Comparison of ENCODE assay signal across 28 cellular contexts in genomic region chr10:2734691-2735090, GRCh38.
"Had no signal": no experiment of that assay in that cellular context is flagged by ENCODE, and none has a peak within 500 bp of the region (broad histone marks: within the 10 kb centered on the region; RNA-seq: fewer than 3 reads in every experiment).

No MANE protein-coding gene starts in this region.

- FAIRE-seq: colon, frontal cortex had no signal

- H3K27ac Mint-ChIP-seq: activated CD4-positive, alpha-beta memory T cell treated with anti-CD3 and anti-CD28 coated beads for 36 hours; activated CD4-positive, alpha-beta T cell treated with anti-CD3 and anti-CD28 coated beads for 36 hours; activated CD4-positive, alpha-beta T cell treated with anti-CD3 and anti-CD28 coated beads, Interleukin-2, amount 10 ng/mL, durations not matched to agents 24 days and 14 days; activated CD8-positive, alpha-beta memory T cell treated with anti-CD3 and anti-CD28 coated beads, Interleukin-2, amount 10 ng/mL, durations not matched to agents 7 days and 5 days; activated CD8-positive, alpha-beta T cell treated with anti-CD3 and anti-CD28 coated beads, Interleukin-2, amount 10 ng/mL, durations not matched to agents 7 days and 5 days; activated naive CD4-positive, alpha-beta T cell treated with anti-CD3 and anti-CD28 coated beads for 36 hours; activated naive CD4-positive, alpha-beta T cell treated with anti-CD3 and anti-CD28 coated beads, Interleukin-2, amount 50 U/mL, for 24 hours; activated naive CD8-positive, alpha-beta T cell treated with anti-CD3 and anti-CD28 coated beads for 36 hours; activated naive CD8-positive, alpha-beta T cell treated with anti-CD3 and anti-CD28 coated beads, Interleukin-2, amount 50 U/mL, for 24 hours; activated T-helper 1 cell treated with anti-CD3 and anti-CD28 coated beads, Interleukin-12 subunit alpha, Interleukin-12 subunit beta, Interleukin-2, Interleukin-4 antibody, amounts not matched to agents 30 ng/mL and 10 ng/mL and 1 ng/mL, durations not matched to agents 14 hours and 24 hours and 36 hours; activated T-helper 2 cell treated with anti-CD3 and anti-CD28 coated beads, Interferon-gamma antibody, Interleukin-2, Interleukin-4, amounts not matched to agents 10 μg/mL and 5 μg/mL and 100 μg/mL, durations not matched to agents 14 hours and 24 hours and 36 hours had no signal

- H3K4me3 Mint-ChIP-seq: activated CD4-positive, alpha-beta memory T cell treated with anti-CD3 and anti-CD28 coated beads for 36 hours; activated CD4-positive, alpha-beta T cell treated with anti-CD3 and anti-CD28 coated beads for 36 hours; activated CD4-positive, alpha-beta T cell treated with anti-CD3 and anti-CD28 coated beads, Interleukin-2, amount 10 ng/mL, durations not matched to agents 24 days and 14 days; activated CD8-positive, alpha-beta memory T cell treated with anti-CD3 and anti-CD28 coated beads, Interleukin-2, amount 10 ng/mL, durations not matched to agents 7 days and 5 days; activated CD8-positive, alpha-beta T cell treated with anti-CD3 and anti-CD28 coated beads, Interleukin-2, amount 10 ng/mL, durations not matched to agents 7 days and 5 days; activated naive CD4-positive, alpha-beta T cell treated with anti-CD3 and anti-CD28 coated beads for 36 hours; activated naive CD4-positive, alpha-beta T cell treated with anti-CD3 and anti-CD28 coated beads, Interleukin-2, amount 50 U/mL, for 24 hours; activated naive CD8-positive, alpha-beta T cell treated with anti-CD3 and anti-CD28 coated beads for 36 hours; activated naive CD8-positive, alpha-beta T cell treated with anti-CD3 and anti-CD28 coated beads, Interleukin-2, amount 50 U/mL, for 24 hours; activated T-helper 1 cell treated with anti-CD3 and anti-CD28 coated beads, Interleukin-12 subunit alpha, Interleukin-12 subunit beta, Interleukin-2, Interleukin-4 antibody, amounts not matched to agents 30 ng/mL and 10 ng/mL and 1 ng/mL, durations not matched to agents 14 hours and 24 hours and 36 hours had no signal

- H3K4me1 Mint-ChIP-seq: activated CD4-positive, alpha-beta T cell treated with anti-CD3 and anti-CD28 coated beads for 36 hours; activated CD4-positive, alpha-beta T cell treated with anti-CD3 and anti-CD28 coated beads, Interleukin-2, amount 10 ng/mL, durations not matched to agents 24 days and 14 days; activated CD8-positive, alpha-beta memory T cell treated with anti-CD3 and anti-CD28 coated beads, Interleukin-2, amount 10 ng/mL, durations not matched to agents 7 days and 5 days; activated naive CD4-positive, alpha-beta T cell treated with anti-CD3 and anti-CD28 coated beads, Interleukin-2, amount 50 U/mL, for 24 hours; activated naive CD8-positive, alpha-beta T cell treated with anti-CD3 and anti-CD28 coated beads for 36 hours; activated naive CD8-positive, alpha-beta T cell treated with anti-CD3 and anti-CD28 coated beads, Interleukin-2, amount 50 U/mL, for 24 hours had no signal

- H3K4me3 ChIP-seq: adrenal gland, body of pancreas had no signal

- H3K36me3 ChIP-seq: adrenal gland had no signal

- DNase-seq: activated CD4-positive, alpha-beta memory T cell treated with anti-CD3 and anti-CD28 coated beads for 36 hours; activated CD4-positive, alpha-beta T cell treated with anti-CD3 and anti-CD28 coated beads for 36 hours; activated CD4-positive, alpha-beta T cell treated with anti-CD3 and anti-CD28 coated beads, Interleukin-2, amount 10 ng/mL, durations not matched to agents 24 days and 14 days; activated CD4-positive, CD25-positive, alpha-beta regulatory T cell; activated CD4-positive, CD25-positive, alpha-beta regulatory T cell treated with anti-CD3 and anti-CD28 coated beads, Interleukin-2, amount 50 U/mL, for 72 hours; activated CD8-positive, alpha-beta memory T cell treated with anti-CD3 and anti-CD28 coated beads, Interleukin-2, amount 10 ng/mL, durations not matched to agents 7 days and 5 days; activated CD8-positive, alpha-beta memory T cell treated with anti-CD3 and anti-CD28 coated beads, Interleukin-2, amount 50 U/mL, for 4 hours; activated CD8-positive, alpha-beta T cell treated with anti-CD3 and anti-CD28 coated beads, Interleukin-2, amount 10 ng/mL, durations not matched to agents 7 days and 5 days; activated effector memory CD4-positive, alpha-beta T cell treated with anti-CD3 and anti-CD28 coated beads, Interleukin-2, amount 50 U/mL, for 16 hours; activated naive CD4-positive, alpha-beta T cell treated with anti-CD3 and anti-CD28 coated beads for 36 hours; activated naive CD8-positive, alpha-beta T cell treated with anti-CD3 and anti-CD28 coated beads for 36 hours; activated naive CD8-positive, alpha-beta T cell treated with anti-CD3 and anti-CD28 coated beads, Interleukin-2, amount 50 U/mL, for 24 hours; activated T-cell treated with anti-CD3 and anti-CD28 coated beads, Interleukin-2, amount 50 U/mL, for 1 hour; activated T-cell treated with anti-CD3 and anti-CD28 coated beads, Interleukin-2, amount 50 U/mL, for 48 hours; adrenal gland; aorta; body of pancreas; cortex of kidney; dermis blood vessel endothelial cell; effector CD8-positive, alpha-beta T cell; foreskin fibroblast; T-helper 2 cell had no signal

- ATAC-seq: activated CD4-positive, alpha-beta T cell treated with anti-CD3 and anti-CD28 coated beads for 36 hours; activated CD8-positive, alpha-beta memory T cell treated with anti-CD3 and anti-CD28 coated beads, Interleukin-2, amount 10 ng/mL, durations not matched to agents 7 days and 5 days; activated CD8-positive, alpha-beta T cell treated with anti-CD3 and anti-CD28 coated beads, Interleukin-2, amount 10 ng/mL, durations not matched to agents 7 days and 5 days; activated naive CD8-positive, alpha-beta T cell treated with anti-CD3 and anti-CD28 coated beads, Interleukin-2, amount 50 U/mL, for 24 hours; body of pancreas; esophagus mucosa had no signal

- H3K27me3 Mint-ChIP-seq: activated CD4-positive, alpha-beta T cell treated with anti-CD3 and anti-CD28 coated beads, Interleukin-2, amount 10 ng/mL, durations not matched to agents 24 days and 14 days; activated CD8-positive, alpha-beta memory T cell treated with anti-CD3 and anti-CD28 coated beads, Interleukin-2, amount 10 ng/mL, durations not matched to agents 7 days and 5 days; activated naive CD8-positive, alpha-beta T cell treated with anti-CD3 and anti-CD28 coated beads for 36 hours had no signal

- H3K4me1 ChIP-seq: adrenal gland, body of pancreas had no signal

- H3K27ac ChIP-seq: adrenal gland, body of pancreas had no signal

- H3K36me3 Mint-ChIP-seq: activated CD4-positive, alpha-beta memory T cell treated with anti-CD3 and anti-CD28 coated beads for 36 hours; activated CD8-positive, alpha-beta memory T cell treated with anti-CD3 and anti-CD28 coated beads, Interleukin-2, amount 10 ng/mL, durations not matched to agents 7 days and 5 days; activated naive CD4-positive, alpha-beta T cell treated with anti-CD3 and anti-CD28 coated beads, Interleukin-2, amount 50 U/mL, for 24 hours; activated naive CD8-positive, alpha-beta T cell treated with anti-CD3 and anti-CD28 coated beads for 36 hours had no signal

- H3K9me3 ChIP-seq: adrenal gland, body of pancreas had no signal
